In genomic region chr12:99386907-99387306, GRCh38 we compare ENCODE assay signal across 8 cellular contexts.
A peak's percentile ranks its signal among the peaks of the same experiment; 100 is the strongest.
DNase-seq lines count a peak whose midpoint lies in the region; ATAC-seq and TF ChIP-seq lines count a peak whose summit lies in the region.

No MANE protein-coding gene starts in this region.

- TF ChIP-seq POLR2A in lower leg skin (IDR thresholded peaks at IDR 0.05) = no peak

- no peaks in the 10 kb centered on the region for H3K27me3 Mint-ChIP-seq in activated naive CD8-positive, alpha-beta T cell treated with anti-CD3 and anti-CD28 coated beads for 36 hours
- no peaks in the 10 kb centered on the region for H3K27me3 Mint-ChIP-seq in natural killer cell (ENCODE audit: low read depth in 2 of 2)

- no peaks in the 10 kb centered on the region for H3K4me1 Mint-ChIP-seq in activated naive CD8-positive, alpha-beta T cell treated with anti-CD3 and anti-CD28 coated beads for 36 hours
- H3K4me1 Mint-ChIP-seq in natural killer cell = no peaks in the 10 kb centered on the region

- DNase-seq in RPMI8226 = peak; percentile 54
- DNase-seq in iris pigment epithelial cell (ENCODE audit: low read depth) = peak; percentile 4
- no peak for DNase-seq in lower leg skin (ENCODE audit: low spot score in 2 of 2)
- no peak for DNase-seq in superior temporal gyrus (ENCODE audit: extremely low spot score)
- no peak for DNase-seq in activated naive CD8-positive, alpha-beta T cell treated with anti-CD3 and anti-CD28 coated beads for 36 hours
- DNase-seq in natural killer cell = no peak

- H3K4me3 ChIP-seq in GM12875 (ENCODE audit: low read depth, low read length) = no peak overlapping the region
- H3K4me3 ChIP-seq in lower leg skin (ENCODE audit: low read depth, poor library complexity, severe bottlenecking) = no peak overlapping the region

- TF ChIP-seq CTCF in GM12875 (IDR thresholded peaks at IDR 0.05; ENCODE audit: borderline replicate concordance, insufficient read depth, low read depth, low read length) (peak; percentile 60; the same call in 1 of the 2 replicates), lower leg skin (IDR thresholded peaks at IDR 0.05) (no peak), natural killer cell (IDR thresholded peaks at IDR 0.05) (no peak)

- peaks cover 3% of the 10 kb centered on the region for H3K9me3 Mint-ChIP-seq in activated naive CD8-positive, alpha-beta T cell treated with anti-CD3 and anti-CD28 coated beads for 36 hours
- peaks cover 6 to 13% of the 10 kb centered on the region in 2 donors for H3K9me3 Mint-ChIP-seq in natural killer cell

- ATAC-seq in HG03280 (IDR thresholded peaks at IDR 0.05; ENCODE audit: unreplicated experiment) = peak; percentile 50
- no peak for ATAC-seq in natural killer cell

- H3K36me3 Mint-ChIP-seq in activated naive CD8-positive, alpha-beta T cell treated with anti-CD3 and anti-CD28 coated beads for 36 hours = no peaks in the 10 kb centered on the region
- H3K36me3 Mint-ChIP-seq in natural killer cell = no peaks in the 10 kb centered on the region

- no peak overlapping the region for H3K4me3 Mint-ChIP-seq in activated naive CD8-positive, alpha-beta T cell treated with anti-CD3 and anti-CD28 coated beads for 36 hours
- no peak overlapping the region for H3K4me3 Mint-ChIP-seq in natural killer cell

- H3K27ac Mint-ChIP-seq in activated naive CD8-positive, alpha-beta T cell treated with anti-CD3 and anti-CD28 coated beads for 36 hours = no peak overlapping the region
- H3K27ac Mint-ChIP-seq in natural killer cell = no peak overlapping the region

- intact Hi-C loops in lower leg skin (cut with DNase I; ENCODE audit: low total_unique reads) (no loop called here), natural killer cell (cut with micrococcal nuclease) (no loop called here)

- 22 to 65% methylated on average over 2 of the region's 2 CpGs for WGBS in lower leg skin, 2 donors

Comparison
In these comparisons a context has a peak if more than half of its experiments do, and no peak if none do; other contexts are left out.
1. DNase-seq: peak in RPMI8226 (single experiment) and iris pigment epithelial cell (single experiment); none in lower leg skin (0 of 2), superior temporal gyrus (single experiment), activated naive CD8-positive, alpha-beta T cell treated with anti-CD3 and anti-CD28 coated beads for 36 hours (single experiment) and natural killer cell (single experiment).